Comparison of ENCODE assay signal across 18 cellular contexts in the genomic region with DNA sequence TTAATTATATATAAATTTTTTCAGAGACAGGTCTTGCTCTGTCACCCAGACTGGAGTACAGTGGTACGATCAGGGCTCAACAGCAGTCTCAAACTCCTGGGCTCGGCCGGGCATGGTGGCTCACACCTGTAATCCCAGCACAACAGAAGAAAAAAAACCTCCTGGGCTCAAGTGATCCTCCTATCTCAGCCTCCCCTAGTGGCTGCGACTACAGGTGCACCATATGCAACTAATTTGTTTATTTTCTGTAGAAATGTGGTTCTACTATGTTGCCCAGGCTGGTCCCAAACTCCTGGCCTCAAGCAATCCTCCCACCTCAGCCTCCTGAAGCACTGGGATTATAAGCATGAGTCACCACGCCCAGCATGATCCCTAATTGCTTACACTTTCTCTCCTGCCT.
"Had no signal": no experiment of that assay in that cellular context is flagged by ENCODE, and none has a peak within 500 bp of the region (broad histone marks: within the 10 kb centered on the region; RNA-seq: fewer than 3 reads in every experiment).

No MANE protein-coding gene starts in this region.

- H3K4me1 Mint-ChIP-seq: activated CD4-positive, alpha-beta T cell treated with anti-CD3 and anti-CD28 coated beads for 36 hours had no signal

- H3K4me3 ChIP-seq: body of pancreas, colonic mucosa, gastroesophageal sphincter, heart left ventricle, lung, testis, upper lobe of right lung had no signal

- DNase-seq: activated CD4-positive, alpha-beta memory T cell treated with anti-CD3 and anti-CD28 coated beads for 36 hours; activated CD4-positive, alpha-beta T cell treated with anti-CD3 and anti-CD28 coated beads for 36 hours; activated naive CD4-positive, alpha-beta T cell treated with anti-CD3 and anti-CD28 coated beads for 36 hours; activated T-cell treated with anti-CD3 and anti-CD28 coated beads, Interleukin-2, amount 50 U/mL, for 1 hour; body of pancreas; central memory CD4-positive, alpha-beta T cell; colonic mucosa; heart left ventricle; kidney; nucleus accumbens; retina; T-helper 2 cell; testis; upper lobe of right lung had no signal

- H3K36me3 ChIP-seq: colonic mucosa, gastroesophageal sphincter, heart left ventricle, upper lobe of right lung had no signal

- H3K9me3 ChIP-seq: body of pancreas, colonic mucosa, gastroesophageal sphincter, heart left ventricle, testis, upper lobe of right lung had no signal

- H3K4me1 ChIP-seq: colonic mucosa, upper lobe of right lung had no signal

- H3K4me3 Mint-ChIP-seq: activated CD4-positive, alpha-beta memory T cell treated with anti-CD3 and anti-CD28 coated beads for 36 hours; activated CD4-positive, alpha-beta T cell treated with anti-CD3 and anti-CD28 coated beads for 36 hours; activated naive CD4-positive, alpha-beta T cell treated with anti-CD3 and anti-CD28 coated beads for 36 hours; mesothelial cell of epicardium; natural killer cell treated with Interleukin-12 subunit alpha and Interleukin-12 subunit beta and Interleukin-15 and Interleukin-18, amount 100 ng/mL, for 72 hours had no signal

- H3K36me3 Mint-ChIP-seq: activated CD4-positive, alpha-beta memory T cell treated with anti-CD3 and anti-CD28 coated beads for 36 hours; mesothelial cell of epicardium; natural killer cell treated with Interleukin-12 subunit alpha and Interleukin-12 subunit beta and Interleukin-15 and Interleukin-18, amount 100 ng/mL, for 72 hours had no signal

- H3K9me3 Mint-ChIP-seq: activated CD4-positive, alpha-beta memory T cell treated with anti-CD3 and anti-CD28 coated beads for 36 hours; activated naive CD4-positive, alpha-beta T cell treated with anti-CD3 and anti-CD28 coated beads for 36 hours; mesothelial cell of epicardium; natural killer cell treated with Interleukin-12 subunit alpha and Interleukin-12 subunit beta and Interleukin-15 and Interleukin-18, amount 100 ng/mL, for 72 hours had no signal

- H3K27ac Mint-ChIP-seq: activated CD4-positive, alpha-beta memory T cell treated with anti-CD3 and anti-CD28 coated beads for 36 hours; activated CD4-positive, alpha-beta T cell treated with anti-CD3 and anti-CD28 coated beads for 36 hours; activated naive CD4-positive, alpha-beta T cell treated with anti-CD3 and anti-CD28 coated beads for 36 hours; mesothelial cell of epicardium; natural killer cell treated with Interleukin-12 subunit alpha and Interleukin-12 subunit beta and Interleukin-15 and Interleukin-18, amount 100 ng/mL, for 72 hours had no signal

- H3K27me3 ChIP-seq: body of pancreas, colonic mucosa, heart left ventricle, testis had no signal

- H3K27ac ChIP-seq: body of pancreas, colonic mucosa, gastroesophageal sphincter, heart left ventricle, testis, upper lobe of right lung had no signal
